In the genomic region with DNA sequence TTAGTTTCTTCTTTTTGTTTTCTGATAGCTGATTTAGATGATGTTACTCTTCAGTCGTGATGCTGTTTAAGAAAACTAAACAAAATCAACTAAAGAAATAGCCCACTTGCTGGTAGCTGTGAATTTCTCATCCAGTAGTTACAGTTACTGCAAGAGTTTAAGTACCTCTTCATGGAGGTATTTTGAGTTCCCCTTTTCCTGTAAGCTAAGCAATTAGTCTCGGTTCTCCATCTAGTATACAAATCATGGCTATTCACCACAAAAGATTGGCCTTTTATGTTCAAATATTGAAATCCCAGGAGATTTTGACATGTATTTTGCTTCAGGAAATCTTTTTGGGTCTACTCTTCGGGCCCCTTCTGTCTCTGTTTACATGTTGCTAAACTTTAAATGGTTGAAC, we compare ENCODE assay signal across 21 cellular contexts. TPM values are rescaled to one million over a fixed set of nuclear protein-coding genes. Genes with fewer than 3 reads are reported as not detected.
"Had no signal": no experiment of that assay in that cellular context is flagged by ENCODE, and none has a peak within 500 bp of the region (broad histone marks: within the 10 kb centered on the region; RNA-seq: fewer than 3 reads in every experiment).

No MANE protein-coding gene starts in this region.

- H3K36me3 ChIP-seq: colonic mucosa, esophagus squamous epithelium, gastroesophageal sphincter, neutrophil, right atrium auricular region, stomach, thoracic aorta, transverse colon had no signal

- H3K27me3 ChIP-seq: colonic mucosa, right atrium auricular region, transverse colon had no signal

- H3K4me3 ChIP-seq: colonic mucosa, esophagus squamous epithelium, gastroesophageal sphincter, lung, right atrium auricular region, stomach, thoracic aorta, transverse colon had no signal

- DNase-seq: colonic mucosa; dermis blood vessel endothelial cell; esophagus squamous epithelium; foreskin fibroblast; left colon; left ventricle myocardium superior; mesenchymal stem cell; naive B cell; posterior cingulate gyrus; small intestine; stimulated activated CD4-positive, alpha-beta T cell treated with anti-CD3 and anti-CD28 coated beads, Interleukin-12 subunit alpha, Interleukin-12 subunit beta, amount 100 ng/mL, for 4 hours; stimulated activated naive CD4-positive, alpha-beta T cell; stomach; substantia nigra; transverse colon had no signal

- H3K27ac Mint-ChIP-seq: naive B cell had no signal

- ATAC-seq: gastroesophageal sphincter, left colon, left ventricle myocardium superior had no signal

- H3K4me3 Mint-ChIP-seq: naive B cell had no signal

- H3K9me3 ChIP-seq: colonic mucosa, esophagus squamous epithelium, gastroesophageal sphincter, neutrophil, right atrium auricular region, stomach, thoracic aorta, transverse colon had no signal

- H3K27ac ChIP-seq: colonic mucosa, esophagus squamous epithelium, gastroesophageal sphincter, neutrophil, right atrium auricular region, stomach, thoracic aorta, transverse colon had no signal

- H3K36me3 Mint-ChIP-seq: naive B cell had no signal

- H3K4me1 ChIP-seq: colonic mucosa, gastroesophageal sphincter, right atrium auricular region had no signal

RNA-seq across cellular contexts. Expression of a gene that starts 31.1 kb away (rescaled TPM):
- total RNA-seq: pulmonary artery endothelial cell had no signal
